Comparison of ENCODE assay signal across 20 cellular contexts in genomic region chr14:70619708-70620107, GRCh38.
"Had no signal": no experiment of that assay in that cellular context is flagged by ENCODE, and none has a peak within 500 bp of the region (broad histone marks: within the 10 kb centered on the region; RNA-seq: fewer than 3 reads in every experiment).

No MANE protein-coding gene starts in this region.

- ATAC-seq: K562, Panc1 had no signal

- H3K27me3 ChIP-seq: SJSA1 had no signal

- H3K27ac ChIP-seq: HL-60, KMS-11, SJSA1, SK-N-MC had no signal

- H3K4me3 ChIP-seq: K562, SJSA1, SK-N-MC had no signal

- H3K4me1 ChIP-seq: SJSA1 had no signal

- DNase-seq: Kasumi-1, NCI-H1092 treated with DMSO at 0.1 percent for 48 hours, NCI-H1436 treated with DMSO at 0.1 percent for 48 hours, NCI-H1694, NCI-H187 treated with DMSO at 0.1 percent for 48 hours, NCI-H2029 treated with DMSO at 0.1 percent for 48 hours, NCI-H2171 treated with DMSO at 0.1 percent for 48 hours, NCI-H345, NCI-H446 treated with DMSO at 0.1 percent for 48 hours, NCI-H510A treated with DMSO at 0.1 percent for 48 hours, NCI-H526, NCI-H82, Right ventricle myocardium superior, SIG-M5 had no signal

- H3K9me3 ChIP-seq: SJSA1 had no signal

- H3K36me3 ChIP-seq: SJSA1 had no signal
